20 cellular contexts compared by ENCODE assay signal in the genomic region with DNA sequence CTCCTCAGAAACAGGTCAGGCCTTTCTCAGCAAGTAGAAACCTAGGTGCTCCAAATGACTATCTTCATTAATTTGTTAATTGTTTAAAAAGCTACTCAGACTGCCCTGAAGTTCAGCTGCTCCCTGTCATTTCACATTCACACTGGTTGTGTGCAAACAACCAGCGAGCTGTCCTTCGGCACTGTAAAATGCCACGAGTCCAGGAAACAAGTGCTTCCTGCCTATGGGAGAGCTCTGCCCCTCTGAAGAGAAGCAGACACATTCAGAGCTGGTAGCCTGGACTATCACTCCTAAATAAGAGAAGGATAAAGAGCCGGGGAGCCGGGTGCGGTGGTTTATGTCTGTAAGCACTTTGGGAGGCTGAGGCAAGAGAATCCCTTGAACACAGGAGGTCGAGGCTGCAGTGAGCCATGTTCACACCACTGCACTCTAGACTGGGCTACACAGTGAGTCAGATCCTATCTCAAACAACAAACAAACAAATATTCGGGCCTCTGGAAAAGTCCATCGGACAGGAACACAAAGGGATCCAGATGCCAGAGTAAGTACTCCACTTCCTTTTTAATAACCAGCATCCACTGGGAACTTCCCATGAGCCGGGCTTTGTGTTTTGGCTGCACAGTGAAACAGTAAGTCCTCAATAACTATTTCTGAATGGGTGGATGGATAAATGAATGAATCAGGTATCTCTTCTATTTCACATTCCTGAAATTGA.
DNase-seq lines count a peak whose midpoint lies in the region; ATAC-seq and TF ChIP-seq lines count a peak whose summit lies in the region.
"Had no signal": no experiment of that assay in that cellular context is flagged by ENCODE, and none has a peak within 500 bp of the region (broad histone marks: within the 10 kb centered on the region; RNA-seq: fewer than 3 reads in every experiment).

No MANE protein-coding gene starts in this region.

- no peaks in the 10 kb centered on the region for H3K27me3 ChIP-seq in mesendoderm (ENCODE audit: insufficient read depth, low read length, poor library complexity)

- no peak overlapping the region for H2BK5ac ChIP-seq in mesendoderm (ENCODE audit: low read length)

- no CpG with 5 or more reads among the region's 10 CpGs for WGBS in mesendoderm (ENCODE audit: extremely low coverage, insufficient coverage, low lambda C conversion rate)

- no peak overlapping the region for H3K4me3 ChIP-seq in mesendoderm (ENCODE audit: low read length)
- H3K4me3 ChIP-seq: GM23338 had no signal

- H3K18ac ChIP-seq in mesendoderm (ENCODE audit: low read length) = peak overlapping the region; percentile 61

- H3K4ac ChIP-seq in mesendoderm (ENCODE audit: low read depth, low read length) = no peak overlapping the region

- no peaks in the 10 kb centered on the region for H3K79me2 ChIP-seq in mesendoderm (ENCODE audit: control insufficient read depth, insufficient read depth, low read length)

- H2BK120ac ChIP-seq in mesendoderm (ENCODE audit: low read depth, low read length) = no peak overlapping the region

- no peak overlapping the region for H2AK5ac ChIP-seq in mesendoderm (ENCODE audit: low read length)

- DNase-seq in UCSD-AML1 (lab: John Stamatoyannopoulos, UW; ENCODE audit: unreplicated experiment) (peak; percentile 22), endothelial cell (ENCODE audit: low spot score) (peak; percentile 51), mesendoderm (no peak), GM13977 (ENCODE audit: low spot score) (no peak), NCI-H1930 (lab: John Stamatoyannopoulos, UW) (no peak), SKM-1 (lab: John Stamatoyannopoulos, UW; ENCODE audit: unreplicated experiment) (no peak)
- no peak for DNase-seq in stimulated activated effector memory CD8-positive, alpha-beta T cell treated with anti-CD3 and anti-CD28 coated beads, Interleukin-12 subunit alpha, Interleukin-12 subunit beta, amount 100 ng/mL, for 72 hours (ENCODE audit: low spot score in 2 of 2)
- DNase-seq: ACHN; AML-193; CD4-positive, CD25-positive, alpha-beta regulatory T cell; COR-L47; GDM1; MV-4-11; NCI-H187; NCI-H226; NCI-H524; NCI-H82; OCI-M1; Right ventricle myocardium superior had no signal

- no peak overlapping the region for H3K9ac ChIP-seq in mesendoderm (ENCODE audit: low read length)

- H3K27ac ChIP-seq in mesendoderm (ENCODE audit: low read depth, low read length) = no peak overlapping the region

- no peak overlapping the region for H2BK15ac ChIP-seq in mesendoderm (replicated peaks; ENCODE audit: low read depth)

- no peaks in the 10 kb centered on the region for H3K79me1 ChIP-seq in mesendoderm (ENCODE audit: low read length)

- no peaks in the 10 kb centered on the region for H3K9me3 Mint-ChIP-seq in endothelial cell (ENCODE audit: unreplicated experiment)
- peaks cover under 1% of the 10 kb centered on the region for H3K9me3 Mint-ChIP-seq in stimulated activated effector memory CD8-positive, alpha-beta T cell treated with anti-CD3 and anti-CD28 coated beads, Interleukin-12 subunit alpha, Interleukin-12 subunit beta, amount 100 ng/mL, for 72 hours
- H3K9me3 Mint-ChIP-seq: GM23338 had no signal

- no peak overlapping the region for H3K23ac ChIP-seq in mesendoderm (ENCODE audit: low read length)

- peak overlapping the region; percentile 74 for H3K27ac Mint-ChIP-seq in endothelial cell (ENCODE audit: unreplicated experiment)
- H3K27ac Mint-ChIP-seq in stimulated activated effector memory CD8-positive, alpha-beta T cell treated with anti-CD3 and anti-CD28 coated beads, Interleukin-12 subunit alpha, Interleukin-12 subunit beta, amount 100 ng/mL, for 72 hours = no peak overlapping the region
- H3K27ac Mint-ChIP-seq: CD4-positive, CD25-positive, alpha-beta regulatory T cell; GM23338 had no signal

- H3K27me3 Mint-ChIP-seq in endothelial cell (ENCODE audit: unreplicated experiment) = peaks cover 5% of the 10 kb centered on the region
- H3K27me3 Mint-ChIP-seq: CD4-positive, CD25-positive, alpha-beta regulatory T cell had no signal

- no peak for ATAC-seq in stimulated activated effector memory CD8-positive, alpha-beta T cell treated with anti-CD3 and anti-CD28 coated beads, Interleukin-12 subunit alpha, Interleukin-12 subunit beta, amount 100 ng/mL, for 72 hours
- ATAC-seq: GM23338 had no signal

- H3K4me1 ChIP-seq in mesendoderm (ENCODE audit: control insufficient read depth, low read depth, low read length) = no peaks in the 10 kb centered on the region

- no peak for TF ChIP-seq CTCF in endothelial cell (IDR thresholded peaks at IDR 0.05; ENCODE audit: unreplicated experiment)
- TF ChIP-seq CTCF in GM13977 (IDR thresholded peaks at IDR 0.05; ENCODE audit: extremely low read depth, insufficient read depth, missing control alignments) = no peak

- in situ Hi-C loops in GM13977 (cut with MboI; ENCODE audit: low pct_unique_long_range_greater_than_20kb, low sequenced_read_pairs, unreplicated experiment) = no loop called here

- peak overlapping the region; percentile 9 for H3K4me3 Mint-ChIP-seq in endothelial cell (ENCODE audit: unreplicated experiment)
- H3K4me3 Mint-ChIP-seq in stimulated activated effector memory CD8-positive, alpha-beta T cell treated with anti-CD3 and anti-CD28 coated beads, Interleukin-12 subunit alpha, Interleukin-12 subunit beta, amount 100 ng/mL, for 72 hours = no peak overlapping the region
- H3K4me3 Mint-ChIP-seq: CD4-positive, CD25-positive, alpha-beta regulatory T cell; GM23338 had no signal

- H3K36me3 Mint-ChIP-seq in endothelial cell (ENCODE audit: low read depth, unreplicated experiment) = no peaks in the 10 kb centered on the region
- no peaks in the 10 kb centered on the region for H3K36me3 Mint-ChIP-seq in stimulated activated effector memory CD8-positive, alpha-beta T cell treated with anti-CD3 and anti-CD28 coated beads, Interleukin-12 subunit alpha, Interleukin-12 subunit beta, amount 100 ng/mL, for 72 hours
- H3K36me3 Mint-ChIP-seq: CD4-positive, CD25-positive, alpha-beta regulatory T cell had no signal

- H3K36me3 ChIP-seq in mesendoderm (ENCODE audit: control insufficient read depth, insufficient read depth, low read length) = no peaks in the 10 kb centered on the region

- H4K8ac ChIP-seq in mesendoderm (ENCODE audit: low read depth, low read length) = no peak overlapping the region

- no peak overlapping the region for H3K4me2 ChIP-seq in mesendoderm (ENCODE audit: low read length)
- H3K4me2 ChIP-seq: GM23338 had no signal

- H3K56ac ChIP-seq in mesendoderm (ENCODE audit: low read length) = no peak overlapping the region

- no peak overlapping the region for H4K5ac ChIP-seq in mesendoderm (ENCODE audit: low read length)

- H3K4me1 Mint-ChIP-seq in endothelial cell (ENCODE audit: unreplicated experiment) = peaks cover 37% of the 10 kb centered on the region
- no peaks in the 10 kb centered on the region for H3K4me1 Mint-ChIP-seq in stimulated activated effector memory CD8-positive, alpha-beta T cell treated with anti-CD3 and anti-CD28 coated beads, Interleukin-12 subunit alpha, Interleukin-12 subunit beta, amount 100 ng/mL, for 72 hours
- H3K4me1 Mint-ChIP-seq: CD4-positive, CD25-positive, alpha-beta regulatory T cell had no signal

Comparison
In these comparisons a context has a peak if more than half of its experiments do, and no peak if none do; other contexts are left out.
1. DNase-seq: peak in UCSD-AML1 (single experiment) and endothelial cell (single experiment); none in mesendoderm (single experiment), GM13977 (single experiment), stimulated activated effector memory CD8-positive, alpha-beta T cell treated with anti-CD3 and anti-CD28 coated beads, Interleukin-12 subunit alpha, Interleukin-12 subunit beta, amount 100 ng/mL, for 72 hours (0 of 2), NCI-H1930 (0 of 2) and SKM-1 (single experiment).